25 cellular contexts compared by ENCODE assay signal in genomic region chr1:224767031-224767430, GRCh38.
DNase-seq lines count a peak whose midpoint lies in the region; ATAC-seq and TF ChIP-seq lines count a peak whose summit lies in the region.
"Had no signal": no experiment of that assay in that cellular context is flagged by ENCODE, and none has a peak within 500 bp of the region (broad histone marks: within the 10 kb centered on the region; RNA-seq: fewer than 3 reads in every experiment).

No MANE protein-coding gene starts in this region.

- POLR2A ChIA-PET in activated CD8-positive, alpha-beta T cell treated with anti-CD3 and anti-CD28 coated beads, Interleukin-2, amount 10 ng/mL, durations not matched to agents 7 days and 5 days (lab: Charles Lee): no interaction called here

- H3K4me1 Mint-ChIP-seq in effector memory CD8-positive, alpha-beta T cell (ENCODE audit: low read depth in 2 of 2): no peaks in the 10 kb centered on the region
- no peaks in the 10 kb centered on the region for H3K4me1 Mint-ChIP-seq in activated CD8-positive, alpha-beta T cell treated with anti-CD3 and anti-CD28 coated beads, Interleukin-2, amount 10 ng/mL, durations not matched to agents 7 days and 5 days (ENCODE audit: low read depth)

- CTCF ChIA-PET in activated CD8-positive, alpha-beta T cell treated with anti-CD3 and anti-CD28 coated beads, Interleukin-2, amount 10 ng/mL, durations not matched to agents 7 days and 5 days (lab: Charles Lee): no interaction called here

- TF ChIP-seq CTCF in omental fat pad (IDR thresholded peaks at IDR 0.05): no peak

- H3K36me3 Mint-ChIP-seq in effector memory CD8-positive, alpha-beta T cell (ENCODE audit: insufficient read depth): no peaks in the 10 kb centered on the region
- H3K36me3 Mint-ChIP-seq in activated CD8-positive, alpha-beta T cell treated with anti-CD3 and anti-CD28 coated beads, Interleukin-2, amount 10 ng/mL, durations not matched to agents 7 days and 5 days (ENCODE audit: low read depth): no peaks in the 10 kb centered on the region

- DNase-seq in DMS79 treated with DMSO at 0.1 percent for 48 hours (lab: John Stamatoyannopoulos, UW) (peak; percentile 31), caudate nucleus (lab: John Stamatoyannopoulos, UW) (peak in 47 of 61 donors; percentile 3 to 92 (median 41)), islet precursor cell (peak; percentile 30), posterior cingulate gyrus (peak in 8 of 10 donors; percentile 17 to 88 (median 51)), omental fat pad (ENCODE audit: low spot score) (no peak)
- DNase-seq in activated CD4-positive, CD25-positive, alpha-beta regulatory T cell (lab: John Stamatoyannopoulos, UW): no peak
- no peak for DNase-seq in effector memory CD8-positive, alpha-beta T cell
- no peak for DNase-seq in activated CD8-positive, alpha-beta T cell treated with anti-CD3 and anti-CD28 coated beads, Interleukin-2, amount 10 ng/mL, durations not matched to agents 7 days and 5 days
- DNase-seq: CD4-positive, alpha-beta T cell; DMS53; EL; GDM1; GOT3; Kasumi-1; NCI-H2029; NCI-H446; NCI-H774; SHP77 had no signal

- no peak for ATAC-seq in omental fat pad (ENCODE audit: low FRiP score)
- ATAC-seq in effector memory CD8-positive, alpha-beta T cell (replicated peaks): no peak
- no peak for ATAC-seq in activated CD8-positive, alpha-beta T cell treated with anti-CD3 and anti-CD28 coated beads, Interleukin-2, amount 10 ng/mL, durations not matched to agents 7 days and 5 days
- ATAC-seq: GM12878, HCT116, HepG2, K562, Panc1 had no signal

- H3K9me3 Mint-ChIP-seq in effector memory CD8-positive, alpha-beta T cell: no peaks in the 10 kb centered on the region
- no peaks in the 10 kb centered on the region for H3K9me3 Mint-ChIP-seq in activated CD8-positive, alpha-beta T cell treated with anti-CD3 and anti-CD28 coated beads, Interleukin-2, amount 10 ng/mL, durations not matched to agents 7 days and 5 days (ENCODE audit: insufficient read depth)
- H3K9me3 Mint-ChIP-seq: CD4-positive, alpha-beta T cell had no signal

- intact Hi-C loops in posterior cingulate gyrus (cut with DNase I): no loop called here

- peaks cover 51 to 81% of the 10 kb centered on the region in 2 donors for H3K27me3 Mint-ChIP-seq in effector memory CD8-positive, alpha-beta T cell
- peaks cover 5% of the 10 kb centered on the region for H3K27me3 Mint-ChIP-seq in activated CD8-positive, alpha-beta T cell treated with anti-CD3 and anti-CD28 coated beads, Interleukin-2, amount 10 ng/mL, durations not matched to agents 7 days and 5 days (ENCODE audit: low read depth)

- H3K4me3 Mint-ChIP-seq in effector memory CD8-positive, alpha-beta T cell: no peak overlapping the region
- H3K4me3 Mint-ChIP-seq in activated CD8-positive, alpha-beta T cell treated with anti-CD3 and anti-CD28 coated beads, Interleukin-2, amount 10 ng/mL, durations not matched to agents 7 days and 5 days: no peak overlapping the region
- H3K4me3 Mint-ChIP-seq: CD4-positive, alpha-beta T cell had no signal

- H3K27ac Mint-ChIP-seq in effector memory CD8-positive, alpha-beta T cell: no peak overlapping the region
- H3K27ac Mint-ChIP-seq in activated CD8-positive, alpha-beta T cell treated with anti-CD3 and anti-CD28 coated beads, Interleukin-2, amount 10 ng/mL, durations not matched to agents 7 days and 5 days: no peak overlapping the region
- H3K27ac Mint-ChIP-seq: CD4-positive, alpha-beta T cell had no signal

- peak overlapping the region; percentile 58 for H3K27ac ChIP-seq in caudate nucleus (ENCODE audit: low read depth, low read length)
- H3K27ac ChIP-seq: BLaER1 treated with 17β-estradiol and CSF1 and Interleukin-3, amounts not matched to agents 10 nM and 100 nM; RWPE1 had no signal

Comparison
In these comparisons a context has a peak if more than half of its experiments do, and no peak if none do; other contexts are left out.
1. DNase-seq: peak in DMS79 treated with DMSO at 0.1 percent for 48 hours (single experiment), caudate nucleus (47 of 61), islet precursor cell (single experiment) and posterior cingulate gyrus (8 of 10); none in omental fat pad (single experiment), activated CD4-positive, CD25-positive, alpha-beta regulatory T cell (0 of 4), effector memory CD8-positive, alpha-beta T cell (0 of 3) and activated CD8-positive, alpha-beta T cell treated with anti-CD3 and anti-CD28 coated beads, Interleukin-2, amount 10 ng/mL, durations not matched to agents 7 days and 5 days (single experiment).